ENCODE assay signal across 13 cellular contexts in the genomic region with DNA sequence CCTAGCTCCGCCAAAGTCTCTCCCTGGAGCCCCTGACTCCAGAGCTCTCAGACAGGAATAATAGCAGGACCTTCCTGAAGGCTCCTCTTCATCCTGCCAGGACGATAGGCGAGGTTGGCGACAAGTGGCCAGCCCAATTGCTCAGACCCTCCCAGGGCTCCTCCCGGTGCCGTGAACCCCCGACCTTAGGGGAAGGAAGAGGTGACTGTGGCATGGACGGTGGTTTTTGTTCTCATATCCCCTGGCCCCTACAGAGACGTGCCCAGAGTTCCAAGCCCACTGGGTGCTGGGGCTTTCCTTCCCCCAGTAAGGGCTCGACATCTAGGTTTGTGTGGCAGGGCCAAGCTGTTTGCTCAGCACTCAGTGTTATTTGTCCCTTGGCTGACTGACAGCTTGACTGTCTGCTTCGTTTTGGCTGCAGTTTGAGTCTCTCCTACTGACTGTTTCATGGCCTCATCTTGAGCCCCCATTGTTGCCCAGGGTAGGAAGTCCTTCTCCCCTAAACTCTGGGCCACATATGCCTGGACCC. TPM values are rescaled to one million over a fixed set of nuclear protein-coding genes. Genes with fewer than 3 reads are reported as not detected.
DNase-seq lines count a peak whose midpoint lies in the region; ATAC-seq and TF ChIP-seq lines count a peak whose summit lies in the region.
"Had no signal": no experiment of that assay in that cellular context is flagged by ENCODE, and none has a peak within 500 bp of the region (broad histone marks: within the 10 kb centered on the region; RNA-seq: fewer than 3 reads in every experiment).

No MANE protein-coding gene starts in this region.

- no peaks in the 10 kb centered on the region for H3F3A ChIP-seq in PC-3 (ENCODE audit: low read length, unreplicated experiment)

- H3K36me3 ChIP-seq in left ventricle myocardium inferior (no peaks in the 10 kb centered on the region), PC-3 (ENCODE audit: low read depth, low read length) (no peaks in the 10 kb centered on the region), right lobe of liver (no peaks in the 10 kb centered on the region), brain microvascular endothelial cell (replicated peaks) (no peaks in the 10 kb centered on the region)

- H3K9me2 ChIP-seq in PC-3 (replicated peaks; ENCODE audit: low read length) = no peaks in the 10 kb centered on the region

- TF ChIP-seq POLR2A in right lobe of liver (IDR thresholded peaks at IDR 0.05) = no peak

- H3K27me3 ChIP-seq in left ventricle myocardium inferior (ENCODE audit: low read depth) (peaks cover 55% of the 10 kb centered on the region), PC-3 (ENCODE audit: low read length) (no peaks in the 10 kb centered on the region), right lobe of liver (no peaks in the 10 kb centered on the region), brain microvascular endothelial cell (replicated peaks) (no peaks in the 10 kb centered on the region)

- CTCF ChIA-PET in PC-3 (lab: Charles Lee) = no interaction called here

- in situ Hi-C loops in ACHN (cut with HindIII; ENCODE audit: low pct_ligation_motif_present, low pct_unique_long_range_greater_than_20kb, low sequenced_read_pairs) = no loop called here
- in situ Hi-C loops in brain microvascular endothelial cell (cut with HindIII; ENCODE audit: low pct_ligation_motif_present, low sequenced_read_pairs) = no loop called here

- no peak for DNase-seq in left ventricle myocardium inferior
- DNase-seq in cardiac septum (ENCODE audit: low spot score) = no peak
- DNase-seq in PC-3 = no peak
- DNase-seq in right lobe of liver = peak in 2 of 3 donors; percentile 12 to 60
- no peak for DNase-seq in ACHN
- no peak for DNase-seq in brain microvascular endothelial cell
- no peak for DNase-seq in NCI-H1048 (lab: John Stamatoyannopoulos, UW)
- DNase-seq: activated CD4-positive, CD25-positive, alpha-beta regulatory T cell; NCI-H446 treated with DMSO at 0.1 percent for 48 hours; stimulated activated CD4-positive, alpha-beta T cell treated with anti-CD3 and anti-CD28 coated beads, Interleukin-4, amount 100 ng/mL, for 24 hours; T-helper 1 cell; trophoblast cell had no signal

- 4% methylated on average over 4 of the region's 11 CpGs for WGBS in right lobe of liver (ENCODE audit: insufficient coverage, low coverage, low lambda C conversion rate, missing lambda C conversion rate)

- H3K9ac ChIP-seq in PC-3 (ENCODE audit: low read length) = no peak overlapping the region

- no peak overlapping the region for H3K4me2 ChIP-seq in PC-3 (ENCODE audit: low read length)

- no peaks in the 10 kb centered on the region for H4K20me1 ChIP-seq in PC-3 (ENCODE audit: low read length)

- no TSS peak for BruUV-seq in PC-3 (replicated peaks; lab: Mats Ljungman, UMichigan)

- H3K9me3 ChIP-seq in left ventricle myocardium inferior (replicated peaks) = no peaks in the 10 kb centered on the region
- no peaks in the 10 kb centered on the region for H3K9me3 ChIP-seq in PC-3 (ENCODE audit: low read length)
- H3K9me3 ChIP-seq in right lobe of liver = no peaks in the 10 kb centered on the region

- POLR2A ChIA-PET in PC-3 (lab: Charles Lee; ENCODE audit: unreplicated experiment) = no interaction called here

- no peak for TF ChIP-seq CTCF in left ventricle myocardium inferior (IDR thresholded peaks at IDR 0.05; ENCODE audit: borderline replicate concordance)
- no peak for TF ChIP-seq CTCF in PC-3 (conservative IDR thresholded peaks at IDR 0.05; ENCODE audit: low read depth, low read length)
- TF ChIP-seq CTCF in right lobe of liver (IDR thresholded peaks at IDR 0.05) = no peak
- no peak for TF ChIP-seq CTCF in brain microvascular endothelial cell (IDR thresholded peaks at IDR 0.05; ENCODE audit: low read depth, low read length, missing control alignments)

- H3K4me1 ChIP-seq in left ventricle myocardium inferior (peaks cover 30% of the 10 kb centered on the region), PC-3 (ENCODE audit: insufficient read depth, low read length) (peaks cover 16% of the 10 kb centered on the region), right lobe of liver (peaks cover 0 to 11% (median 2%) of the 10 kb centered on the region in 4 donors)

- intact Hi-C loops in left ventricle myocardium inferior (cut with micrococcal nuclease) = no loop called here
- intact Hi-C loops in cardiac septum (cut with DNase I) = no loop called here
- intact Hi-C loops in PC-3 (cut with micrococcal nuclease) = no loop called here
- intact Hi-C loops in right lobe of liver (cut with DNase I) = no loop called here

- 0 out of 2 replicates have a peak, but pooled peaks cover 10% of the 10 kb centered on the region for H3K79me2 ChIP-seq in PC-3 (ENCODE audit: low read length)

- ATAC-seq in PC-3 = peak; percentile 45
- peak; percentile 59 to 78 (median 70) for ATAC-seq in right lobe of liver
- no peak for ATAC-seq in HG02798 (IDR thresholded peaks at IDR 0.05; ENCODE audit: poor library complexity, unreplicated experiment)

- no peak overlapping the region for H2AFZ ChIP-seq in PC-3 (ENCODE audit: low read length)

- H3K27ac ChIP-seq in left ventricle myocardium inferior (replicated peaks) (peak overlapping the region; percentile 6), PC-3 (ENCODE audit: low read length) (no peak overlapping the region), right lobe of liver (no peak overlapping the region), brain microvascular endothelial cell (no peak overlapping the region)

- H3K4me3 ChIP-seq in left ventricle myocardium inferior = no peak overlapping the region
- H3K4me3 ChIP-seq in PC-3 (ENCODE audit: low read length) = no peak overlapping the region
- H3K4me3 ChIP-seq in right lobe of liver = no peak overlapping the region
- H3K4me3 ChIP-seq in brain microvascular endothelial cell (ENCODE audit: low read depth, low read length) = no peak overlapping the region

RNA-seq across cellular contexts. Expression of a gene that starts 4.6 kb away (rescaled TPM):
- total RNA-seq in left ventricle myocardium inferior (9.7 TPM), cardiac septum (6.2 TPM), PC-3 (2014; rRNA removed) (13.1 and 14.1 TPM in 2 replicates), right lobe of liver (10 to 100 TPM in 1 of 6 experiments, 1 to 10 TPM in 5; 2.5 to 10.2 (median 6.5) TPM)

Comparison
In these comparisons a context has a peak if more than half of its experiments do, and no peak if none do; other contexts are left out.
1. DNase-seq: peak in right lobe of liver (2 of 3); none in left ventricle myocardium inferior (single experiment), cardiac septum (single experiment), PC-3 (single experiment), ACHN (single experiment), brain microvascular endothelial cell (single experiment) and NCI-H1048 (single experiment).